8 cellular contexts compared by ENCODE assay signal in genomic region chr11:44955019-44955738, GRCh38. TPM values are rescaled to one million over a fixed set of nuclear protein-coding genes. Genes with fewer than 3 reads are reported as not detected.
DNase-seq lines count a peak whose midpoint lies in the region; ATAC-seq and TF ChIP-seq lines count a peak whose summit lies in the region.

No MANE protein-coding gene starts in this region.

- no peak for TF ChIP-seq CTCF in smooth muscle cell (IDR thresholded peaks at IDR 0.05; ENCODE audit: borderline replicate concordance, insufficient read depth, poor library complexity, severe bottlenecking)

- no peak overlapping the region for H3K9ac ChIP-seq in smooth muscle cell (ENCODE audit: low read depth)

- no peak for DNase-seq in activated naive CD4-positive, alpha-beta T cell treated with anti-CD3 and anti-CD28 coated beads, Interleukin-2, amount 50 U/mL, for 72 hours (ENCODE audit: low spot score in 2 of 2)
- DNase-seq in activated naive CD4-positive, alpha-beta T cell (lab: John Stamatoyannopoulos, UW) = no peak
- peak; percentile 95 for DNase-seq in SKM-1 treated with dmso at 0.1 percent for 144 hours (lab: John Stamatoyannopoulos, UW; ENCODE audit: unreplicated experiment)
- DNase-seq in Right ventricle myocardium superior = peak; percentile 71
- peak; percentile 20 for DNase-seq in smooth muscle cell (lab: John Stamatoyannopoulos, UW; ENCODE audit: unreplicated experiment)
- no peak for DNase-seq in HEK293T (ENCODE audit: extremely low spot score)
- no peak for DNase-seq in ecto neural progenitor cell (ENCODE audit: low spot score)
- DNase-seq in NCI-H748 treated with DMSO at 0.1 percent for 48 hours (lab: John Stamatoyannopoulos, UW) = no peak

- POLR2A ChIA-PET in HEK293T (lab: Yijun Ruan, JAX) = no interaction called here

- CTCF ChIA-PET in HEK293T (lab: Yijun Ruan, JAX) = no interaction called here

- no peaks in the 10 kb centered on the region for H3K36me3 Mint-ChIP-seq in activated naive CD4-positive, alpha-beta T cell treated with anti-CD3 and anti-CD28 coated beads, Interleukin-2, amount 50 U/mL, for 72 hours

- peaks cover 2% of the 10 kb centered on the region for H3K4me1 ChIP-seq in smooth muscle cell (ENCODE audit: low read depth)

- H3K36me3 ChIP-seq in smooth muscle cell (ENCODE audit: low read depth) = no peaks in the 10 kb centered on the region

- ATAC-seq in activated naive CD4-positive, alpha-beta T cell treated with anti-CD3 and anti-CD28 coated beads, Interleukin-2, amount 50 U/mL, for 72 hours = peak; percentile 33 to 49
- ATAC-seq in Right ventricle myocardium superior (ENCODE audit: poor library complexity) = peak; percentile 12

- no peak overlapping the region for H3K27ac Mint-ChIP-seq in activated naive CD4-positive, alpha-beta T cell treated with anti-CD3 and anti-CD28 coated beads, Interleukin-2, amount 50 U/mL, for 72 hours

- peaks cover 17% of the 10 kb centered on the region for H3K27me3 ChIP-seq in smooth muscle cell (ENCODE audit: low read depth)

- H3K9me3 Mint-ChIP-seq in activated naive CD4-positive, alpha-beta T cell treated with anti-CD3 and anti-CD28 coated beads, Interleukin-2, amount 50 U/mL, for 72 hours = no peaks in the 10 kb centered on the region

- no peak overlapping the region for H3K27ac ChIP-seq in smooth muscle cell (ENCODE audit: low read depth)

- no peaks in the 10 kb centered on the region for H3K79me2 ChIP-seq in smooth muscle cell (ENCODE audit: low read depth)

- H4K20me1 ChIP-seq in smooth muscle cell (ENCODE audit: low read depth) = no peaks in the 10 kb centered on the region

- no peak overlapping the region for H3K4me2 ChIP-seq in smooth muscle cell

- H3K4me3 ChIP-seq in smooth muscle cell = no peak overlapping the region

- H3F3A ChIP-seq in smooth muscle cell (ENCODE audit: low read depth) = peaks cover 21% of the 10 kb centered on the region

- H3K9me3 ChIP-seq in smooth muscle cell (replicated peaks; ENCODE audit: low read depth) = no peaks in the 10 kb centered on the region

- intact Hi-C loops in Right ventricle myocardium superior (cut with DNase I) = loop anchor here (10.0 kb wide), 1 partner anchor 70 kb away; no protein-coding TSS in a partner anchor

- H2AFZ ChIP-seq in smooth muscle cell (ENCODE audit: low read depth) = no peak overlapping the region

- WGBS in smooth muscle cell (ENCODE audit: low lambda C conversion rate) = 43% methylated on average over 5 of the region's 5 CpGs

TF ChIP-seq in HEK293T, 16 proteins besides CTCF, POLR2A, EP300 and RAD21:
- no peak for TF ChIP-seq PKNOX1 (IDR thresholded peaks at IDR 0.05)
- no peak for TF ChIP-seq FOXA1 (IDR thresholded peaks at IDR 0.05)
- TF ChIP-seq ZNF384 (IDR thresholded peaks at IDR 0.05) = no peak
- TF ChIP-seq ARNT (IDR thresholded peaks at IDR 0.05) = no peak
- no peak for TF ChIP-seq FOXK2 (IDR thresholded peaks at IDR 0.05)
- no peak for TF ChIP-seq BHLHE40 (IDR thresholded peaks at IDR 0.05; ENCODE audit: borderline replicate concordance)

RNA-seq across cellular contexts. Expression of gene TP53I11, which starts 4.5 kb away (rescaled TPM):
- 10 to 100 TPM in 1 of 2 donors, 1 to 10 TPM in 1; 7.5 to 21.5 TPM for total RNA-seq in activated naive CD4-positive, alpha-beta T cell treated with anti-CD3 and anti-CD28 coated beads, Interleukin-2, amount 50 U/mL, for 72 hours
- total RNA-seq in Right ventricle myocardium superior (47.4 TPM), smooth muscle cell (14.2 and 22.0 TPM in 2 replicates)
- 53.9 and 61.2 TPM in 2 replicates for polyA plus RNA-seq in smooth muscle cell

Comparison
In these comparisons a context has a peak if more than half of its experiments do, and no peak if none do; other contexts are left out.
1. DNase-seq: peak in SKM-1 treated with dmso at 0.1 percent for 144 hours (single experiment), Right ventricle myocardium superior (single experiment) and smooth muscle cell (single experiment); none in activated naive CD4-positive, alpha-beta T cell treated with anti-CD3 and anti-CD28 coated beads, Interleukin-2, amount 50 U/mL, for 72 hours (0 of 2), activated naive CD4-positive, alpha-beta T cell (0 of 4), HEK293T (single experiment), ecto neural progenitor cell (single experiment) and NCI-H748 treated with DMSO at 0.1 percent for 48 hours (single experiment).